In the genomic region with DNA sequence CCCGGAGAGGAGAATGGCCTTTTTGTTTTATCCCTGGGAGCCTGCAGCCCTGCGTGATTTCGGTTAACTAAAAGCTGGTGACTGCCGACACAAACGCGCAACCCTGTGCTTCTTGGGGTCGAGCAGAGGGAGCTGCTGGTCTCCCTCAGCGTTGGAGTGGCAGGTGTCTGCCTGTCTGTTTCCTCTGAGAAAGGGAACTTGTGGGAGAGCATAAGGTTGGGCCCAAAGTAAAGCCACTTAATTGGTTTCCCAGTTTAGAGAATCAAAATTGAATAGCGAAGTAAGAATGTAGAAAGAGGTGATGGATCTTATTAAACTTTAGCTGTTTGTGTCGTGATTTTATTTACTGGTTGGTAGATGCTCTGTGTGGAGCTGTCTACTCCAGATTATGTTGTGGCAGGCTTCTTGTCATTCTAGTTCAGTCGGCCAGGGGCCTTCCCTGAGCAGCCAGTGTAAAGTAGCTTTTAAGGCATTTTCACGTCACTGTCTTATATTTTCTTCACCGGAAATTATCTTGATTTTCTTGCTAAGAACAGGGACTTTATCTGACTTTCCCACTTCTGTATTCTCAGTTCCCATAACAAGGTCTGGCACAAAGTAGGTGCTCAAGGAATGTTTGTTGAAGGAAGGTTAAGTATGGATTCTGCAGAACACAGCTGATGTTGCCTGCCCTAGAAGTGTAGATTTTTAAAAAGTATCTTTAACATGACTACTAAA, we compare ENCODE assay signal across 9 cellular contexts. TPM values are rescaled to one million over a fixed set of nuclear protein-coding genes. Genes with fewer than 3 reads are reported as not detected.
DNase-seq lines count a peak whose midpoint lies in the region; ATAC-seq and TF ChIP-seq lines count a peak whose summit lies in the region.
"Had no signal": no experiment of that assay in that cellular context is flagged by ENCODE, and none has a peak within 500 bp of the region (broad histone marks: within the 10 kb centered on the region; RNA-seq: fewer than 3 reads in every experiment).

No MANE protein-coding gene starts in this region.

- CTCF ChIA-PET in AG04450 (lab: Charles Lee), result interaction anchor here (3.0 kb wide), 1 partner anchor 268 kb away, joined by 26 read pairs; no protein-coding TSS in a partner anchor

- no peaks in the 10 kb centered on the region for H3K27me3 Mint-ChIP-seq in activated naive CD8-positive, alpha-beta T cell treated with anti-CD3 and anti-CD28 coated beads, Interleukin-2, amount 10 ng/mL, durations not matched to agents 7 days and 5 days
- peaks cover 0 to 17% (median 15%) of the 10 kb centered on the region in 3 donors for H3K27me3 Mint-ChIP-seq in immature natural killer cell (ENCODE audit: low read depth in 3 of 3)

- H3K9me3 ChIP-seq in AG04450 (ENCODE audit: control insufficient read depth, insufficient read depth, low read length) (no peaks in the 10 kb centered on the region; the same call in 1 of the 2 replicates), stomach smooth muscle (ENCODE audit: control insufficient read depth in 2 of 2, low read length in 2 of 2) (no peaks in the 10 kb centered on the region)

- peaks cover 25% of the 10 kb centered on the region for H3K4me1 Mint-ChIP-seq in activated naive CD8-positive, alpha-beta T cell treated with anti-CD3 and anti-CD28 coated beads, Interleukin-2, amount 10 ng/mL, durations not matched to agents 7 days and 5 days
- H3K4me1 Mint-ChIP-seq in immature natural killer cell, result peaks cover 20 to 42% of the 10 kb centered on the region in 2 donors

- TF ChIP-seq CTCF in AG04450 (IDR thresholded peaks at IDR 0.05; ENCODE audit: low read depth, low read length), result no peak

- H3K4me3 ChIP-seq in AG04450 (ENCODE audit: low read depth, low read length) (peak overlapping the region; percentile 93), stomach smooth muscle (ENCODE audit: low read length in 2 of 2) (peak overlapping the region; percentile 95 to 96)

- H3K4me1 ChIP-seq in stomach smooth muscle (ENCODE audit: control insufficient read depth, insufficient read depth, low read length), result peaks cover 4% of the 10 kb centered on the region

- DNase-seq in AG04450 (ENCODE audit: low read depth, low spot score), result no peak
- no peak for DNase-seq in activated naive CD8-positive, alpha-beta T cell treated with anti-CD3 and anti-CD28 coated beads, Interleukin-2, amount 10 ng/mL, durations not matched to agents 7 days and 5 days
- DNase-seq in immature natural killer cell, result peak in 1 of 3 donors; percentile 19
- DNase-seq in COLO829 (ENCODE audit: low spot score), result no peak
- DNase-seq in occipital lobe (lab: John Stamatoyannopoulos, UW), result no peak

- peak overlapping the region; percentile 98 for H3K4me3 Mint-ChIP-seq in activated naive CD8-positive, alpha-beta T cell treated with anti-CD3 and anti-CD28 coated beads, Interleukin-2, amount 10 ng/mL, durations not matched to agents 7 days and 5 days
- peak overlapping the region; percentile 91 to 96 (median 94) for H3K4me3 Mint-ChIP-seq in immature natural killer cell

- peaks cover 28 to 37% of the 10 kb centered on the region in 2 donors for H3K36me3 ChIP-seq in stomach smooth muscle (ENCODE audit: control insufficient read depth in 2 of 2, insufficient read depth in 2 of 2, low read length in 2 of 2)

- peak overlapping the region; percentile 99 for H3K9ac ChIP-seq in stomach smooth muscle (ENCODE audit: low read length in 2 of 2)

- H3K27ac Mint-ChIP-seq in activated naive CD8-positive, alpha-beta T cell treated with anti-CD3 and anti-CD28 coated beads, Interleukin-2, amount 10 ng/mL, durations not matched to agents 7 days and 5 days, result peak overlapping the region; percentile 96
- H3K27ac Mint-ChIP-seq in immature natural killer cell, result peak overlapping the region; percentile 95 to 98 (median 96)

- H3K36me3 Mint-ChIP-seq in activated naive CD8-positive, alpha-beta T cell treated with anti-CD3 and anti-CD28 coated beads, Interleukin-2, amount 10 ng/mL, durations not matched to agents 7 days and 5 days, result peaks cover 23% of the 10 kb centered on the region
- peaks cover 14 to 26% (median 16%) of the 10 kb centered on the region in 3 donors for H3K36me3 Mint-ChIP-seq in immature natural killer cell

- ATAC-seq in GM18511 (IDR thresholded peaks at IDR 0.05; ENCODE audit: unreplicated experiment), result peak; percentile 14
- peak; percentile 1 for ATAC-seq in HG03571 (IDR thresholded peaks at IDR 0.05; ENCODE audit: unreplicated experiment)
- no peak for ATAC-seq in activated naive CD8-positive, alpha-beta T cell treated with anti-CD3 and anti-CD28 coated beads, Interleukin-2, amount 10 ng/mL, durations not matched to agents 7 days and 5 days (ENCODE audit: low read depth)

- H3K9me3 Mint-ChIP-seq in activated naive CD8-positive, alpha-beta T cell treated with anti-CD3 and anti-CD28 coated beads, Interleukin-2, amount 10 ng/mL, durations not matched to agents 7 days and 5 days, result no peaks in the 10 kb centered on the region
- no peaks in the 10 kb centered on the region for H3K9me3 Mint-ChIP-seq in immature natural killer cell

- POLR2A ChIA-PET in AG04450 (lab: Yijun Ruan, JAX), result interaction anchor here (0.9 to 1.7 kb wide), 9 partner anchors 21 to 268 kb away, joined by 3 to 16 read pairs (median 4); partner anchors contain the start of gene ZC2HC1B
- POLR2A ChIA-PET in activated naive CD8-positive, alpha-beta T cell treated with anti-CD3 and anti-CD28 coated beads, Interleukin-2, amount 10 ng/mL, durations not matched to agents 7 days and 5 days (lab: Charles Lee), result interaction anchor here (0.7 to 1.6 kb wide), 7 partner anchors 16 to 251 kb away, joined by 3 to 9 read pairs (median 4); partner anchors contain the start of gene SF3B5

- peak overlapping the region; percentile 92 for H3K27ac ChIP-seq in AG04450 (ENCODE audit: low read depth, low read length)
- H3K27ac ChIP-seq in stomach smooth muscle (ENCODE audit: low read length), result peak overlapping the region; percentile 98

- no peaks in the 10 kb centered on the region for H3K27me3 ChIP-seq in AG04450 (ENCODE audit: control insufficient read depth, insufficient read depth, low read length)
- no peaks in the 10 kb centered on the region for H3K27me3 ChIP-seq in stomach smooth muscle (ENCODE audit: control insufficient read depth in 1 of 2, insufficient read depth in 2 of 2, low read length in 2 of 2)

RNA-seq across cellular contexts. Expression of gene LTV1, which starts 0.7 kb away (rescaled TPM):
- polyA plus RNA-seq in AG04450 (2011; rRNA removed) (22.8 and 28.2 TPM in 2 replicates), immature natural killer cell (10 to 100 TPM in 2 of 3 donors, 1 to 10 TPM in 1; 8.1 to 23.0 (median 11.2) TPM)
- 5.7 and 9.9 TPM in 2 replicates for polyA minus RNA-seq in AG04450 (2011; rRNA and poly(A)+ RNA removed)
- total RNA-seq in activated naive CD8-positive, alpha-beta T cell treated with anti-CD3 and anti-CD28 coated beads, Interleukin-2, amount 10 ng/mL, durations not matched to agents 7 days and 5 days, result 10 to 100 TPM; 20.8 to 22.0 TPM
- 12.2 TPM for total RNA-seq in occipital lobe

RNA-seq across cellular contexts. Expression of gene ZC2HC1B, which starts 20.4 kb away (rescaled TPM):
- polyA plus RNA-seq in AG04450 (2011; rRNA removed), result not detected in 2 replicates
- not detected in 2 replicates for polyA minus RNA-seq in AG04450 (2011; rRNA and poly(A)+ RNA removed)
- total RNA-seq in activated naive CD8-positive, alpha-beta T cell treated with anti-CD3 and anti-CD28 coated beads, Interleukin-2, amount 10 ng/mL, durations not matched to agents 7 days and 5 days, result not detected
- not detected for polyA plus RNA-seq in immature natural killer cell
- 0.31 TPM for total RNA-seq in occipital lobe
- total RNA-seq: M059J had no signal
